14 cellular contexts compared by ENCODE assay signal in the genomic region with DNA sequence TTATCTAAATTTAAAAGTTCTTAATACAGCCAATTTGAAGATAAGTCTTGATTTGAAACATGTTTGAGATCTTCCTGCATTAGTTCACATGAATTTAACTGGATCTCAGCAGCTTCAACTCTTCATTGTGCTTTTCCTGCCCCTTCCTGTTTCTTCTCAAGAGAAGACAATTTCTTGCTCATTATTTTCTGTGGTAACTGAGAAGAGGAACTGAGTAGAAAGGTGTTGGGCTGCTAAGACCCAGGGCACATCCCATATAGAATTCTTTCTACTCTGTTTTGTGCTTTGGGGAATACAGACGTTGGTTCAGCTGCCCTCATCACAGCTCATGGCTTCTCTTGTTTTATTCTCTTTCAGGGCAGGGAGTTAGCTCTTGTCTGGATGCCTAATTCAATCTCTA. TPM values are rescaled to one million over a fixed set of nuclear protein-coding genes. Genes with fewer than 3 reads are reported as not detected.
A peak's percentile ranks its signal among the peaks of the same experiment; 100 is the strongest.
DNase-seq lines count a peak whose midpoint lies in the region; ATAC-seq and TF ChIP-seq lines count a peak whose summit lies in the region.
"Had no signal": no experiment of that assay in that cellular context is flagged by ENCODE, and none has a peak within 500 bp of the region (broad histone marks: within the 10 kb centered on the region; RNA-seq: fewer than 3 reads in every experiment).

No MANE protein-coding gene starts in this region.

- TF ChIP-seq CTCF in GM20000 (IDR thresholded peaks at IDR 0.05; ENCODE audit: extremely low read depth, missing control alignments) (no peak), NB4 (IDR thresholded peaks at IDR 0.05; ENCODE audit: low read depth, low read length) (no peak), RWPE1 (conservative IDR thresholded peaks at IDR 0.05; ENCODE audit: low read depth) (no peak), testis (IDR thresholded peaks at IDR 0.05) (no peak)

- no peaks in the 10 kb centered on the region for H3K9me3 ChIP-seq in testis
- H3K9me3 ChIP-seq: right lobe of liver had no signal

- H3K4me1 ChIP-seq in testis, result no peaks in the 10 kb centered on the region
- H3K4me1 ChIP-seq: right lobe of liver had no signal

- POLR2A ChIA-PET in RWPE1 (lab: Yijun Ruan, JAX; ENCODE audit: low non-redundant PET), result no interaction called here

- intact Hi-C loops in testis (cut with DNase I; ENCODE audit: low total_unique reads) (no loop called here), left ventricle myocardium superior (cut with micrococcal nuclease) (no loop called here), Right ventricle myocardium superior (cut with DNase I) (no loop called here)

- no peak for TF ChIP-seq POLR2A in NB4 (IDR thresholded peaks at IDR 0.05; ENCODE audit: extremely low read depth, insufficient read length)
- no peak for TF ChIP-seq POLR2A in testis (IDR thresholded peaks at IDR 0.05)

- no peaks in the 10 kb centered on the region for H3K36me3 ChIP-seq in testis (ENCODE audit: low read depth, missing control alignments)
- H3K36me3 ChIP-seq: right lobe of liver had no signal

- H3K27ac ChIP-seq in RWPE1 (no peak overlapping the region), testis (no peak overlapping the region)
- H3K27ac ChIP-seq: KMS-11, right lobe of liver had no signal

- 46 to 60% methylated on average over 1 of the region's 1 CpG for WGBS in testis, 2 donors

- H3K27me3 ChIP-seq in testis, result no peaks in the 10 kb centered on the region
- H3K27me3 ChIP-seq: right lobe of liver had no signal

- CTCF ChIA-PET in RWPE1 (lab: Yijun Ruan, JAX), result interaction anchor here (1.0 kb wide), 1 partner anchor 117 kb away, joined by 3 read pairs; no protein-coding TSS in a partner anchor

- ATAC-seq in GM18502 (IDR thresholded peaks at IDR 0.05; ENCODE audit: poor library complexity, unreplicated experiment) (peak; percentile 96), HG03039 (IDR thresholded peaks at IDR 0.05; ENCODE audit: unreplicated experiment) (peak; percentile 85), left ventricle myocardium superior (no peak), Right ventricle myocardium superior (ENCODE audit: poor library complexity) (no peak)
- ATAC-seq: right lobe of liver had no signal

- DNase-seq in GM20000 (ENCODE audit: low spot score) (peak; percentile 60), NB4 (ENCODE audit: low read depth) (peak; percentile 11), RWPE1 (ENCODE audit: low spot score) (no peak), testis (no peak), left ventricle myocardium superior (no peak), Right ventricle myocardium superior (no peak)
- DNase-seq: activated gamma-delta T cell, C1 segment of cervical spinal cord, mesenchymal stem cell, NCI-H748 treated with DMSO at 0.1 percent for 48 hours, right lobe of liver had no signal

- no peak overlapping the region for H3K4me3 ChIP-seq in NB4 (ENCODE audit: low read depth, low read length)
- H3K4me3 ChIP-seq in testis, result no peak overlapping the region
- H3K4me3 ChIP-seq: right lobe of liver had no signal

RNA-seq across cellular contexts. Expression of a gene that starts 59.9 kb away (rescaled TPM):
- total RNA-seq in testis, result 10 to 100 TPM in 1 of 2 donors, 1 to 10 TPM in 1; 8.9 to 17.3 TPM
- 13.7 TPM for polyA plus RNA-seq in testis (ENCODE audit: insufficient read depth, low read depth, low replicate concordance)
- total RNA-seq in left ventricle myocardium superior, result not detected
- total RNA-seq in Right ventricle myocardium superior, result not detected

Comparison
In these comparisons a context has a peak if more than half of its experiments do, and no peak if none do; other contexts are left out.
1. ATAC-seq: peak in GM18502 (single experiment) and HG03039 (single experiment); none in left ventricle myocardium superior (single experiment) and Right ventricle myocardium superior (single experiment).
2. DNase-seq: peak in GM20000 (single experiment) and NB4 (single experiment); none in RWPE1 (single experiment), testis (single experiment), left ventricle myocardium superior (single experiment) and Right ventricle myocardium superior (single experiment).